ENCODE assay signal across 26 cellular contexts in genomic region chr5:150611026-150611425, GRCh38. TPM values are rescaled to one million over a fixed set of nuclear protein-coding genes. Genes with fewer than 3 reads are reported as not detected.
DNase-seq lines count a peak whose midpoint lies in the region; ATAC-seq, FAIRE-seq and TF ChIP-seq lines count a peak whose summit lies in the region.
"Had no signal": no experiment of that assay in that cellular context is flagged by ENCODE, and none has a peak within 500 bp of the region (broad histone marks: within the 10 kb centered on the region; RNA-seq: fewer than 3 reads in every experiment).

No MANE protein-coding gene starts in this region.

- TF ChIP-seq CTCF in left ventricle myocardium inferior (IDR thresholded peaks at IDR 0.05; ENCODE audit: borderline replicate concordance) (no peak), psoas muscle (IDR thresholded peaks at IDR 0.05) (no peak), uterus (IDR thresholded peaks at IDR 0.05) (no peak)

- intact Hi-C loops in Right ventricle myocardium inferior (cut with DNase I), result loop anchor here (5.0 kb wide), 1 partner anchor 36 kb away; no protein-coding TSS in a partner anchor
- intact Hi-C loops in left cardiac atrium (cut with DNase I), result no loop called here
- intact Hi-C loops in left ventricle myocardium inferior (cut with micrococcal nuclease), result no loop called here
- intact Hi-C loops in psoas muscle (cut with DNase I), result no loop called here
- intact Hi-C loops in uterus (cut with DNase I; ENCODE audit: low total_unique reads), result no loop called here

- TF ChIP-seq POLR2A in uterus (IDR thresholded peaks at IDR 0.05) (no peak), H54 (IDR thresholded peaks at IDR 0.05; ENCODE audit: low read depth, low read length) (no peak)

- H3K27ac ChIP-seq in left ventricle myocardium inferior (replicated peaks), result peak overlapping the region; percentile 99
- peak overlapping the region; percentile 98 for H3K27ac ChIP-seq in psoas muscle
- peak overlapping the region; percentile 65 to 86 for H3K27ac ChIP-seq in uterus
- H3K27ac ChIP-seq: 22Rv1, KMS-11, suprapubic skin had no signal

- H3K27me3 ChIP-seq in left ventricle myocardium inferior (ENCODE audit: low read depth), result no peaks in the 10 kb centered on the region
- H3K27me3 ChIP-seq in psoas muscle (ENCODE audit: insufficient read depth in 3 of 3, low read length in 2 of 3), result no peaks in the 10 kb centered on the region
- no peaks in the 10 kb centered on the region for H3K27me3 ChIP-seq in uterus
- H3K27me3 ChIP-seq: suprapubic skin, vagina had no signal

- H3K36me3 ChIP-seq in left ventricle myocardium inferior (no peaks in the 10 kb centered on the region), psoas muscle (ENCODE audit: insufficient read depth in 1 of 2, low read depth in 1 of 2) (no peaks in the 10 kb centered on the region), uterus (no peaks in the 10 kb centered on the region)
- H3K36me3 ChIP-seq: spleen, suprapubic skin, vagina had no signal

- H3K9me3 ChIP-seq in left ventricle myocardium inferior (replicated peaks), result no peaks in the 10 kb centered on the region
- no peaks in the 10 kb centered on the region for H3K9me3 ChIP-seq in psoas muscle
- no peaks in the 10 kb centered on the region for H3K9me3 ChIP-seq in uterus
- H3K9me3 ChIP-seq: spleen, suprapubic skin, vagina had no signal

- H3K4me1 ChIP-seq in left ventricle myocardium inferior (peaks cover 83% of the 10 kb centered on the region), psoas muscle (peaks cover 94% of the 10 kb centered on the region), uterus (peaks cover 28 to 31% of the 10 kb centered on the region in 2 donors)

- FAIRE-seq in H54 (lab: Jason Lieb, UNC), result no peak
- FAIRE-seq: astrocyte, GM18507 had no signal

- 27 to 44% (median 35%) methylated on average over 6 of the region's 6 CpGs for WGBS in psoas muscle, 3 donors

- ATAC-seq in Right ventricle myocardium inferior, result peak; percentile 20
- ATAC-seq in left cardiac atrium, result no peak
- peak in 2 of 4 donors; percentile 50 to 70 for ATAC-seq in psoas muscle
- ATAC-seq: activated CD4-positive, CD25-positive, alpha-beta regulatory T cell treated with anti-CD3 and anti-CD28 coated beads, Interleukin-2, amount 50 U/mL, for 24 hours; activated CD8-positive, alpha-beta T cell treated with anti-CD3 and anti-CD28 coated beads for 36 hours; natural killer cell; SK-N-SH treated with all-trans-retinoic acid at 6 μM for 48 hours; T-helper 17 cell had no signal

- no peak overlapping the region for H3K4me3 ChIP-seq in left ventricle myocardium inferior
- H3K4me3 ChIP-seq in psoas muscle, result peak overlapping the region; percentile 22
- no peak overlapping the region for H3K4me3 ChIP-seq in uterus
- H3K4me3 ChIP-seq: spleen, suprapubic skin, vagina had no signal

- DNase-seq in Right ventricle myocardium inferior (ENCODE audit: missing footprints), result no peak
- DNase-seq in left cardiac atrium, result no peak
- no peak for DNase-seq in left ventricle myocardium inferior
- no peak for DNase-seq in psoas muscle
- DNase-seq in uterus, result no peak
- no peak for DNase-seq in H54 (ENCODE audit: insufficient read length, low spot score)
- DNase-seq in NCI-H1105 treated with DMSO at 0.1 percent for 48 hours (lab: John Stamatoyannopoulos, UW), result no peak
- no peak for DNase-seq in activated naive CD4-positive, alpha-beta T cell (lab: John Stamatoyannopoulos, UW)
- DNase-seq: activated CD8-positive, alpha-beta T cell treated with anti-CD3 and anti-CD28 coated beads for 36 hours; Calu3; central memory CD4-positive, alpha-beta T cell; natural killer cell; NCI-H1436 treated with DMSO at 0.1 percent for 48 hours; stimulated activated CD4-positive, alpha-beta T cell treated with anti-CD3 and anti-CD28 coated beads, Interleukin-2, amount 100 ng/mL, for 48 hours; T-helper 17 cell had no signal

RNA-seq across cellular contexts. Expression of gene SYNPO, which starts 29.4 kb away (rescaled TPM):
- total RNA-seq in Right ventricle myocardium inferior (587 TPM), left cardiac atrium (100 to 1,000 TPM; 503 to 769 TPM), left ventricle myocardium inferior (715 TPM), psoas muscle (100 to 1,000 TPM; 447 to 745 (median 673) TPM), uterus (100 to 1,000 TPM in 1 of 4 donors, 10 to 100 TPM in 1, 1 to 10 TPM in 2; 3.6 to 146 (median 10.6) TPM)
- 100 to 1,000 TPM; 136 to 855 (median 503) TPM for polyA plus RNA-seq in psoas muscle
- polyA plus RNA-seq: CD14-positive monocyte had no signal

RNA-seq across cellular contexts. Expression of gene MYOZ3, which starts 50.0 kb away (rescaled TPM):
- total RNA-seq in Right ventricle myocardium inferior (5.5 TPM), left cardiac atrium (1 to 10 TPM; 2.9 to 3.0 TPM), left ventricle myocardium inferior (6.2 TPM), psoas muscle (100 to 1,000 TPM in 1 of 4 donors, 10 to 100 TPM in 3; 29.7 to 110 (median 31.7) TPM), uterus (10 to 100 TPM in 1 of 4 donors, 1 to 10 TPM in 2, not detected in 1; 3.2 to 69.1 (median 3.4) TPM)
- polyA plus RNA-seq in psoas muscle, result 10 to 100 TPM in 2 of 3 donors, 1 to 10 TPM in 1; 3.0 to 14.5 (median 14.5) TPM
- total RNA-seq: Calu3, natural killer cell, NCI-H460, T-helper 17 cell, vagina had no signal
- polyA plus RNA-seq: CD14-positive monocyte had no signal
